ENCODE assay signal across 1 cellular context in the genomic region with DNA sequence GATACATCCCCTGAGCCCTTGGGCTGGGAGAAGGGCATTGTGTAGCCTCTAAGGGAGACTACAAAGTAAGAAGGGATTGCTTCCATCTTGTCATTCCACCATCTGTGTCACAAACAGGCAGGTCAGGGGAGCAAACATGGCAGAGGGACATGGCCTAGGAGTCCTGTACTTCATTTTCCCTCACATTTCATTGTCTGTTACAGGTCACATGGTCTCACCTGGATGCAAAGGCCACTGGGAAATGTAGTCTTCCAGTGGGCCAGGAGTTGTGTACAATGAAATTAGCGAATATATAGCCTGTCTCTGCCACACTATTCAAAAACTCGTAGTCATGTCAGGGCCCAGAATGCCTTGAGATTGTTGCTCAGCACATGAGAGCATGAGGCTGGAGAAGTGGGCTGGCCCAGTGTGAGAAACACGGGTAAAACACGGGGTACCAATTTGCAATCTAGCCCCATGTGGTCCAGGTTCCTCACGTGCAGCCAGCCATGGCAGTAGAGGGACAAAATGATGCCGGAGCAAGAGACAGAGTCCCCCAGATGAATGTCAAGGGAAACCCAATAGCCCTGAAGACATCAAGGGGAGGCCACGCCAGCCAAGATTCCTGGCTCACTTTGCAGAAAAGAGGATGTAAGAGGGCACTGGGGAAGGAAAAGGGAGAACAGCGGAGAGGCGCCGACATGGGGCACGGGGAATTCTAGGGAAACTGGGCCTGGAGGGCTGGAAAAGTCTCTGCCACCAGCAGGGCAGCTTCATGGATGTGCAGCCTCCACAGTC.
TF ChIP-seq lines count a peak whose summit lies in the region.

No MANE protein-coding gene starts in this region.

TF ChIP-seq in SK-N-SH treated with all-trans-retinoic acid at 6 μM for 48 hours, 23 proteins besides CTCF, POLR2A, EP300 and RAD21 (continued from another document):
- no peak for TF ChIP-seq SNAI2 (CRISPR knock-in tag; IDR thresholded peaks at IDR 0.05)
- TF ChIP-seq ISL1 (CRISPR knock-in tag; IDR thresholded peaks at IDR 0.05): no peak
- TF ChIP-seq, protein P1, sequence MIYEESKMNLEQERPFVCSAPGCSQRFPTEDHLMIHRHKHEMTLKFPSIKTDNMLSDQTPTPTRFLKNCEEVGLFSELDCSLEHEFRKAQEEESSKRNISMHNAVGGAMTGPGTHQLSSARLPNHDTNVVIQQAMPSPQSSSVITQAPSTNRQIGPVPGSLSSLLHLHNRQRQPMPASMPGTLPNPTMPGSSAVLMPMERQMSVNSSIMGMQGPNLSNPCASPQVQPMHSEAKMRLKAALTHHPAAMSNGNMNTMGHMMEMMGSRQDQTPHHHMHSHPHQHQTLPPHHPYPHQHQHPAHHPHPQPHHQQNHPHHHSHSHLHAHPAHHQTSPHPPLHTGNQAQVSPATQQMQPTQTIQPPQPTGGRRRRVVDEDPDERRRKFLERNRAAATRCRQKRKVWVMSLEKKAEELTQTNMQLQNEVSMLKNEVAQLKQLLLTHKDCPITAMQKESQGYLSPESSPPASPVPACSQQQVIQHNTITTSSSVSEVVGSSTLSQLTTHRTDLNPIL (CRISPR knock-in tag; IDR thresholded peaks at IDR 0.05; ENCODE audit: low read depth): no peak
